Comparison of ENCODE assay signal across 27 cellular contexts in genomic region chr2:145407-145806, GRCh38.
"Had no signal": no experiment of that assay in that cellular context is flagged by ENCODE, and none has a peak within 500 bp of the region (broad histone marks: within the 10 kb centered on the region; RNA-seq: fewer than 3 reads in every experiment).

No MANE protein-coding gene starts in this region.

- H3K36me3 Mint-ChIP-seq: natural killer cell treated with Interleukin-12 subunit alpha and Interleukin-12 subunit beta and Interleukin-15 and Interleukin-18, amount 100 ng/mL, for 72 hours; stimulated activated memory B cell treated with anti-CD40 and anti-IgM and Interleukin-4, amounts not matched to agents 10 μg/mL and 1 μg/mL and 100 μg/mL, for 72 hours; type B pancreatic cell had no signal

- H3K4me1 ChIP-seq: esophagus muscularis mucosa, foreskin keratinocyte, gastroesophageal sphincter, heart left ventricle, left ventricle myocardium inferior, lower lobe of right lung, pancreas, right atrium auricular region, sigmoid colon, testis, tibial artery had no signal

- FAIRE-seq: colon, islet of Langerhans, pancreas had no signal

- H3K9me3 Mint-ChIP-seq: natural killer cell treated with Interleukin-12 subunit alpha and Interleukin-12 subunit beta and Interleukin-15 and Interleukin-18, amount 100 ng/mL, for 72 hours; stimulated activated memory B cell treated with anti-CD40 and anti-IgM and Interleukin-4, amounts not matched to agents 10 μg/mL and 1 μg/mL and 100 μg/mL, for 72 hours; type B pancreatic cell had no signal

- H3K27me3 ChIP-seq: foreskin keratinocyte, neutrophil, pancreas, right atrium auricular region, sigmoid colon, testis had no signal

- H3K4me3 Mint-ChIP-seq: neural crest cell; stimulated activated memory B cell treated with anti-CD40 and anti-IgM and Interleukin-4, amounts not matched to agents 10 μg/mL and 1 μg/mL and 100 μg/mL, for 72 hours; type B pancreatic cell had no signal

- H3K27ac ChIP-seq: dorsolateral prefrontal cortex, epithelial cell of prostate, esophagus muscularis mucosa, foreskin keratinocyte, gastroesophageal sphincter, heart left ventricle, left ventricle myocardium inferior, lower lobe of right lung, neutrophil, pancreas, right atrium auricular region, sigmoid colon, testis, tibial artery had no signal

- H3K4me3 ChIP-seq: dorsolateral prefrontal cortex, esophagus muscularis mucosa, gastroesophageal sphincter, heart left ventricle, left ventricle myocardium inferior, lower lobe of right lung, pancreas, right atrium auricular region, sigmoid colon, testis, tibial artery had no signal

- H3K36me3 ChIP-seq: esophagus muscularis mucosa, gastroesophageal sphincter, heart left ventricle, left ventricle myocardium inferior, lower lobe of right lung, neutrophil, pancreas, right atrium auricular region, sigmoid colon, tibial artery had no signal

- ATAC-seq: foreskin keratinocyte; gastroesophageal sphincter; heart left ventricle; left cardiac atrium; lower lobe of right lung; natural killer cell treated with Interleukin-12 subunit alpha and Interleukin-12 subunit beta and Interleukin-15 and Interleukin-18, amount 100 ng/mL, for 72 hours; pancreas; stimulated activated memory B cell treated with anti-CD40 and anti-IgM and Interleukin-4, amounts not matched to agents 10 μg/mL and 1 μg/mL and 100 μg/mL, for 72 hours; stimulated activated naive CD8-positive, alpha-beta T cell treated with anti-CD3 and anti-CD28 coated beads, Interleukin-15, Interleukin-2, amounts not matched to agents 100 U/mL and 50 U/mL, for 24 hours had no signal

- H3K27ac Mint-ChIP-seq: natural killer cell treated with Interleukin-12 subunit alpha and Interleukin-12 subunit beta and Interleukin-15 and Interleukin-18, amount 100 ng/mL, for 72 hours; stimulated activated memory B cell treated with anti-CD40 and anti-IgM and Interleukin-4, amounts not matched to agents 10 μg/mL and 1 μg/mL and 100 μg/mL, for 72 hours; type B pancreatic cell had no signal

- H3K4me1 Mint-ChIP-seq: stimulated activated memory B cell treated with anti-CD40 and anti-IgM and Interleukin-4, amounts not matched to agents 10 μg/mL and 1 μg/mL and 100 μg/mL, for 72 hours had no signal

- DNase-seq: dorsolateral prefrontal cortex; effector CD4-positive, alpha-beta T cell; foreskin keratinocyte; heart left ventricle; hippocampal formation; left cardiac atrium; left ventricle myocardium inferior; lower lobe of right lung; pancreas; sigmoid colon; stimulated activated CD4-positive, alpha-beta T cell treated with anti-CD3 and anti-CD28 coated beads, Interleukin-2, amount 100 ng/mL, for 24 hours; stimulated activated CD4-positive, alpha-beta T cell treated with anti-CD3 and anti-CD28 coated beads, Interleukin-4, amount 100 ng/mL, for 4 hours; stimulated activated naive CD8-positive, alpha-beta T cell treated with anti-CD3 and anti-CD28 coated beads, Interleukin-15, Interleukin-2, amounts not matched to agents 100 U/mL and 50 U/mL, for 24 hours; substantia nigra; testis; tibial artery had no signal

- H3K9me3 ChIP-seq: esophagus muscularis mucosa, gastroesophageal sphincter, heart left ventricle, left ventricle myocardium inferior, lower lobe of right lung, neutrophil, pancreas, right atrium auricular region, sigmoid colon, testis, tibial artery had no signal
